Comparison of ENCODE assay signal across 8 cellular contexts in genomic region chr5:65076251-65076869, GRCh38.
DNase-seq lines count a peak whose midpoint lies in the region; ATAC-seq and TF ChIP-seq lines count a peak whose summit lies in the region.

No MANE protein-coding gene starts in this region.

- peaks cover 2% of the 10 kb centered on the region for H3K4me1 ChIP-seq in parathyroid adenoma

- POLR2A ChIA-PET in GM10248 (lab: Yijun Ruan, JAX) = interaction anchor here (0.6 kb wide), 1 partner anchor 900 kb away, joined by 4 read pairs; no protein-coding TSS in a partner anchor

- no peaks in the 10 kb centered on the region for H3K36me3 Mint-ChIP-seq in activated CD4-positive, alpha-beta T cell treated with anti-CD3 and anti-CD28 coated beads, Interleukin-2, amount 10 ng/mL, durations not matched to agents 24 days and 14 days (ENCODE audit: low read depth)

- peak overlapping the region; percentile 33 for H2AFZ ChIP-seq in parathyroid adenoma

- CTCF ChIA-PET in GM10248 (lab: Yijun Ruan, JAX) = interaction anchor here (0.8 to 3.3 kb wide), 14 partner anchors 9 to 383 kb away, joined by 3 to 12 read pairs (median 3); no protein-coding TSS in a partner anchor

- no peak overlapping the region for H3K27ac ChIP-seq in parathyroid adenoma

- H3K4me1 Mint-ChIP-seq in activated CD4-positive, alpha-beta T cell treated with anti-CD3 and anti-CD28 coated beads, Interleukin-2, amount 10 ng/mL, durations not matched to agents 24 days and 14 days = peaks cover 12% of the 10 kb centered on the region

- no peaks in the 10 kb centered on the region for H3K36me3 ChIP-seq in parathyroid adenoma (ENCODE audit: control insufficient read depth, insufficient read depth, low read length)

- no peaks in the 10 kb centered on the region for H3K9me3 Mint-ChIP-seq in activated CD4-positive, alpha-beta T cell treated with anti-CD3 and anti-CD28 coated beads, Interleukin-2, amount 10 ng/mL, durations not matched to agents 24 days and 14 days

- H3K4me3 Mint-ChIP-seq in activated CD4-positive, alpha-beta T cell treated with anti-CD3 and anti-CD28 coated beads, Interleukin-2, amount 10 ng/mL, durations not matched to agents 24 days and 14 days = no peak overlapping the region

- no peaks in the 10 kb centered on the region for H3K9me3 ChIP-seq in parathyroid adenoma (ENCODE audit: control insufficient read depth, low read length)

- H3K79me2 ChIP-seq in parathyroid adenoma = no peaks in the 10 kb centered on the region

- no peak overlapping the region for H3K27ac Mint-ChIP-seq in activated CD4-positive, alpha-beta T cell treated with anti-CD3 and anti-CD28 coated beads, Interleukin-2, amount 10 ng/mL, durations not matched to agents 24 days and 14 days

- H3K27me3 ChIP-seq in parathyroid adenoma (ENCODE audit: control insufficient read depth, insufficient read depth, low read length) = no peaks in the 10 kb centered on the region

- TF ChIP-seq CTCF in GM10248 (IDR thresholded peaks at IDR 0.05; ENCODE audit: control extremely low read depth, extremely low read depth, low read depth, missing control alignments) (peak; percentile 35), LNCAP (IDR thresholded peaks at IDR 0.05) (peak; percentile 37; the same call in 1 of the 2 replicates), epithelial cell of esophagus (IDR thresholded peaks at IDR 0.05; ENCODE audit: insufficient read depth, low read depth, low read length, missing control alignments) (peak; percentile 7), parathyroid adenoma (IDR thresholded peaks at IDR 0.05) (peak; percentile 18)

- DNase-seq in GM10248 (ENCODE audit: extremely low spot score) (peak; percentile 54), epithelial cell of esophagus (ENCODE audit: low read depth) (peak; percentile 37), middle frontal gyrus (ENCODE audit: extremely low spot score, low spot score) (no peak), cerebellum (ENCODE audit: low spot score) (no peak)
- DNase-seq in activated CD4-positive, alpha-beta T cell treated with anti-CD3 and anti-CD28 coated beads, Interleukin-2, amount 10 ng/mL, durations not matched to agents 24 days and 14 days = peak; percentile 89

- peak; percentile 84 for ATAC-seq in GM21723 (IDR thresholded peaks at IDR 0.05; ENCODE audit: unreplicated experiment)

- no peak overlapping the region for H3K9ac ChIP-seq in parathyroid adenoma

- intact Hi-C loops in activated CD4-positive, alpha-beta T cell treated with anti-CD3 and anti-CD28 coated beads, Interleukin-2, amount 10 ng/mL, durations not matched to agents 24 days and 14 days (cut with micrococcal nuclease) = loop anchor here (1.0 kb wide), 1 partner anchor 407 kb away; no protein-coding TSS in a partner anchor

- no peak overlapping the region for H3K4me2 ChIP-seq in parathyroid adenoma (ENCODE audit: low read length)

- H3K27me3 Mint-ChIP-seq in activated CD4-positive, alpha-beta T cell treated with anti-CD3 and anti-CD28 coated beads, Interleukin-2, amount 10 ng/mL, durations not matched to agents 24 days and 14 days = peaks cover 17% of the 10 kb centered on the region

- H3K4me3 ChIP-seq in epithelial cell of esophagus (ENCODE audit: low read length) (no peak overlapping the region), parathyroid adenoma (ENCODE audit: low read depth, low read length) (no peak overlapping the region)

Comparison
In these comparisons a context has a peak if more than half of its experiments do, and no peak if none do; other contexts are left out.
1. DNase-seq: peak in GM10248 (single experiment), activated CD4-positive, alpha-beta T cell treated with anti-CD3 and anti-CD28 coated beads, Interleukin-2, amount 10 ng/mL, durations not matched to agents 24 days and 14 days (single experiment) and epithelial cell of esophagus (single experiment); none in middle frontal gyrus (single experiment) and cerebellum (single experiment).
2. Peak in every context shown above with its lines, with median percentiles within 50 percentile points of each other: CTCF ChIP-seq.